ENCODE assay signal across 13 cellular contexts in genomic region chr14:90660865-90661570, GRCh38.
DNase-seq lines count a peak whose midpoint lies in the region; ATAC-seq, FAIRE-seq and TF ChIP-seq lines count a peak whose summit lies in the region.
"Had no signal": no experiment of that assay in that cellular context is flagged by ENCODE, and none has a peak within 500 bp of the region (broad histone marks: within the 10 kb centered on the region; RNA-seq: fewer than 3 reads in every experiment).

No MANE protein-coding gene starts in this region.

- no peaks in the 10 kb centered on the region for H3K9me1 ChIP-seq in K562 (ENCODE audit: control insufficient read depth, insufficient read depth, low read length)

- no peak overlapping the region for H3K9ac ChIP-seq in K562 (ENCODE audit: insufficient read depth in 1 of 2, low read depth in 2 of 2, low read length in 2 of 2)

- FAIRE-seq in K562 (lab: Jason Lieb, UNC) = no peak

- H3K27me3 ChIP-seq in K562 (ENCODE audit: control insufficient read depth in 2 of 2, insufficient read depth in 2 of 2, low read length in 2 of 2) = no peaks in the 10 kb centered on the region
- H3K27me3 ChIP-seq in upper lobe of right lung = no peaks in the 10 kb centered on the region

- TF ChIP-seq CTCF in K562 (IDR thresholded peaks at IDR 0.05 in 2 of 3, conservative IDR thresholded peaks at IDR 0.05 in 1 of 3; ENCODE audit: insufficient read depth in 2 of 3, low read depth in 1 of 3, low read length in 3 of 3) = no peak
- TF ChIP-seq CTCF in upper lobe of right lung (IDR thresholded peaks at IDR 0.05) = no peak

- H3K27ac Mint-ChIP-seq in activated T-cell treated with anti-CD3 and anti-CD28 coated beads, Interleukin-2, amount 50 U/mL, for 24 hours = peak overlapping the region; percentile 52
- no peak overlapping the region for H3K27ac Mint-ChIP-seq in activated CD4-positive, alpha-beta T cell treated with anti-CD3 and anti-CD28 coated beads for 36 hours
- H3K27ac Mint-ChIP-seq: activated T-helper 17 cell treated with anti-CD3 and anti-CD28 coated beads, Interleukin-2, amount 50 U/mL, for 72 hours; nephron progenitor cell had no signal

- H3K4me2 ChIP-seq in K562 (ENCODE audit: insufficient read depth, low read length) = no peak overlapping the region
- H3K4me2 ChIP-seq: smooth muscle cell had no signal

- H3K9me3 ChIP-seq in K562 (replicated peaks; ENCODE audit: control insufficient read depth, insufficient read depth, low read depth, low read length) (no peaks in the 10 kb centered on the region), upper lobe of right lung (no peaks in the 10 kb centered on the region)

- H3K36me3 ChIP-seq in K562 (ENCODE audit: control insufficient read depth, insufficient read depth, low read length) = peaks cover 22% of the 10 kb centered on the region; the same call in 2 of the 3 replicates
- peaks cover 8% of the 10 kb centered on the region for H3K36me3 ChIP-seq in upper lobe of right lung

- H3K9me3 Mint-ChIP-seq in activated T-cell treated with anti-CD3 and anti-CD28 coated beads, Interleukin-2, amount 50 U/mL, for 24 hours = no peaks in the 10 kb centered on the region
- no peaks in the 10 kb centered on the region for H3K9me3 Mint-ChIP-seq in activated CD4-positive, alpha-beta T cell treated with anti-CD3 and anti-CD28 coated beads for 36 hours (ENCODE audit: low read depth)
- H3K9me3 Mint-ChIP-seq: activated T-helper 17 cell treated with anti-CD3 and anti-CD28 coated beads, Interleukin-2, amount 50 U/mL, for 72 hours; nephron progenitor cell had no signal

- H3K4me1 ChIP-seq in K562 (replicated peaks in 1 of 2; ENCODE audit: control insufficient read depth in 2 of 2, insufficient read depth in 2 of 2, low read length in 2 of 2) (peaks cover 9 to 15% of the 10 kb centered on the region in 2 experiments; a peak in 4 of 5 replicates), upper lobe of right lung (peaks cover 8% of the 10 kb centered on the region)

- no peaks in the 10 kb centered on the region for H3K36me3 Mint-ChIP-seq in activated T-cell treated with anti-CD3 and anti-CD28 coated beads, Interleukin-2, amount 50 U/mL, for 24 hours (ENCODE audit: low read depth)
- no peaks in the 10 kb centered on the region for H3K36me3 Mint-ChIP-seq in activated CD4-positive, alpha-beta T cell treated with anti-CD3 and anti-CD28 coated beads for 36 hours (ENCODE audit: low read depth)

- POLR2A ChIA-PET in K562 (lab: Yijun Ruan, JAX) = no interaction called here
- POLR2A ChIA-PET in activated CD4-positive, alpha-beta T cell treated with anti-CD3 and anti-CD28 coated beads for 36 hours (lab: Charles Lee) = no interaction called here

- WGBS in K562 (ENCODE audit: insufficient coverage, low coverage, missing lambda C conversion rate) = 90% methylated on average over 9 of the region's 17 CpGs

- no peak for ATAC-seq in K562
- peak; percentile 47 for ATAC-seq in left lobe of liver
- peak; percentile 91 for ATAC-seq in upper lobe of right lung
- ATAC-seq in activated CD4-positive, alpha-beta T cell treated with anti-CD3 and anti-CD28 coated beads for 36 hours = no peak
- no peak for ATAC-seq in HG03108 (IDR thresholded peaks at IDR 0.05; ENCODE audit: unreplicated experiment)
- ATAC-seq: activated T-helper 17 cell treated with anti-CD3 and anti-CD28 coated beads, Interleukin-2, amount 50 U/mL, for 72 hours had no signal

- BruUV-seq in K562 (replicated peaks; lab: Mats Ljungman, UMichigan) = no TSS peak

- H3K27me3 Mint-ChIP-seq in activated T-cell treated with anti-CD3 and anti-CD28 coated beads, Interleukin-2, amount 50 U/mL, for 24 hours = no peaks in the 10 kb centered on the region
- no peaks in the 10 kb centered on the region for H3K27me3 Mint-ChIP-seq in activated CD4-positive, alpha-beta T cell treated with anti-CD3 and anti-CD28 coated beads for 36 hours
- H3K27me3 Mint-ChIP-seq: activated T-helper 17 cell treated with anti-CD3 and anti-CD28 coated beads, Interleukin-2, amount 50 U/mL, for 72 hours had no signal

- no peaks in the 10 kb centered on the region for H3K79me2 ChIP-seq in K562 (ENCODE audit: control insufficient read depth, insufficient read depth, low read length)

- intact Hi-C loops in K562 (cut with micrococcal nuclease) = no loop called here
- intact Hi-C loops in upper lobe of right lung (cut with DNase I) = no loop called here
- intact Hi-C loops in activated CD4-positive, alpha-beta T cell treated with anti-CD3 and anti-CD28 coated beads for 36 hours (cut with DNase I, micrococcal nuclease) = no loop called here

- H3K4me3 ChIP-seq in K562 (no peak overlapping the region), upper lobe of right lung (no peak overlapping the region)
- H3K4me3 ChIP-seq: smooth muscle cell had no signal

- H3K27ac ChIP-seq in K562 (ENCODE audit: extremely low read depth, low read depth, low read length) (no peak overlapping the region), upper lobe of right lung (peak overlapping the region; percentile 53)

- no peak for TF ChIP-seq POLR2A in K562 (conservative IDR thresholded peaks at IDR 0.05)

- H4K20me1 ChIP-seq in K562 (replicated peaks; ENCODE audit: control insufficient read depth, insufficient read depth, low read length) = no peaks in the 10 kb centered on the region

- CTCF ChIA-PET in K562 (lab: Yijun Ruan, JAX; ENCODE audit: low intra/inter-chr PET ratio) = no interaction called here
- CTCF ChIA-PET in activated CD4-positive, alpha-beta T cell treated with anti-CD3 and anti-CD28 coated beads for 36 hours (lab: Charles Lee) = interaction anchor here (2.8 kb wide), 1 partner anchor 36 kb away, joined by 8 read pairs; no protein-coding TSS in a partner anchor

- DNase-seq in activated T-cell treated with anti-CD3 and anti-CD28 coated beads, Interleukin-2, amount 50 U/mL, for 24 hours = no peak
- DNase-seq in activated T-cell treated with anti-CD3 and anti-CD28 coated beads for 4 hours = no peak
- DNase-seq in K562 (ENCODE audit: extremely low read depth in 1 of 4, low spot score in 3 of 4) = no peak
- DNase-seq in left lobe of liver (ENCODE audit: low spot score) = no peak
- DNase-seq in upper lobe of right lung = peak; percentile 87
- DNase-seq in activated CD4-positive, alpha-beta T cell treated with anti-CD3 and anti-CD28 coated beads for 36 hours = no peak
- no peak for DNase-seq in NCI-H82 (lab: John Stamatoyannopoulos, UW)
- DNase-seq: erythroblast, NCI-H526 treated with DMSO at 0.1 percent for 48 hours, nephron progenitor cell had no signal

- H3K4me1 Mint-ChIP-seq in activated T-cell treated with anti-CD3 and anti-CD28 coated beads, Interleukin-2, amount 50 U/mL, for 24 hours (ENCODE audit: low read depth) = peaks cover 17% of the 10 kb centered on the region
- peaks cover 15% of the 10 kb centered on the region for H3K4me1 Mint-ChIP-seq in activated CD4-positive, alpha-beta T cell treated with anti-CD3 and anti-CD28 coated beads for 36 hours

- H3K4me3 Mint-ChIP-seq in activated T-cell treated with anti-CD3 and anti-CD28 coated beads, Interleukin-2, amount 50 U/mL, for 24 hours = no peak overlapping the region
- H3K4me3 Mint-ChIP-seq in activated CD4-positive, alpha-beta T cell treated with anti-CD3 and anti-CD28 coated beads for 36 hours = no peak overlapping the region
- H3K4me3 Mint-ChIP-seq: activated T-helper 17 cell treated with anti-CD3 and anti-CD28 coated beads, Interleukin-2, amount 50 U/mL, for 72 hours; nephron progenitor cell had no signal

- no peak for TF ChIP-seq RAD21 in K562 (CRISPR knock-in tag; conservative IDR thresholded peaks at IDR 0.05 in 1 of 2, IDR thresholded peaks at IDR 0.05 in 1 of 2)

- in situ Hi-C loops in K562 (cut with MboI) = no loop called here

- no peak for TF ChIP-seq EP300 in K562 (IDR thresholded peaks at IDR 0.05; ENCODE audit: low read length)

- H2AFZ ChIP-seq in K562 (ENCODE audit: low read depth, low read length) = no peak overlapping the region

TF ChIP-seq in K562, 482 proteins besides CTCF, POLR2A, EP300 and RAD21:
- TF ChIP-seq FOXK2 (conservative IDR thresholded peaks at IDR 0.05 in 1 of 2, IDR thresholded peaks at IDR 0.05 in 1 of 2; ENCODE audit: low read depth in 2 of 2) (no peak), PHTF2 (CRISPR knock-in tag; IDR thresholded peaks at IDR 0.05) (no peak), ZNF263 (CRISPR knock-in tag; IDR thresholded peaks at IDR 0.05; ENCODE audit: borderline replicate concordance) (peak; percentile 47; the same call in 1 of the 2 replicates), PHF8 (IDR thresholded peaks at IDR 0.05; ENCODE audit: borderline replicate concordance, low read length) (no peak), ZNF77 (CRISPR knock-in tag; IDR thresholded peaks at IDR 0.05) (no peak), SUPT5H (IDR thresholded peaks at IDR 0.05) (no peak), ZNF79 (CRISPR knock-in tag; IDR thresholded peaks at IDR 0.05; ENCODE audit: low read depth) (no peak)
- TF ChIP-seq, protein P1, sequence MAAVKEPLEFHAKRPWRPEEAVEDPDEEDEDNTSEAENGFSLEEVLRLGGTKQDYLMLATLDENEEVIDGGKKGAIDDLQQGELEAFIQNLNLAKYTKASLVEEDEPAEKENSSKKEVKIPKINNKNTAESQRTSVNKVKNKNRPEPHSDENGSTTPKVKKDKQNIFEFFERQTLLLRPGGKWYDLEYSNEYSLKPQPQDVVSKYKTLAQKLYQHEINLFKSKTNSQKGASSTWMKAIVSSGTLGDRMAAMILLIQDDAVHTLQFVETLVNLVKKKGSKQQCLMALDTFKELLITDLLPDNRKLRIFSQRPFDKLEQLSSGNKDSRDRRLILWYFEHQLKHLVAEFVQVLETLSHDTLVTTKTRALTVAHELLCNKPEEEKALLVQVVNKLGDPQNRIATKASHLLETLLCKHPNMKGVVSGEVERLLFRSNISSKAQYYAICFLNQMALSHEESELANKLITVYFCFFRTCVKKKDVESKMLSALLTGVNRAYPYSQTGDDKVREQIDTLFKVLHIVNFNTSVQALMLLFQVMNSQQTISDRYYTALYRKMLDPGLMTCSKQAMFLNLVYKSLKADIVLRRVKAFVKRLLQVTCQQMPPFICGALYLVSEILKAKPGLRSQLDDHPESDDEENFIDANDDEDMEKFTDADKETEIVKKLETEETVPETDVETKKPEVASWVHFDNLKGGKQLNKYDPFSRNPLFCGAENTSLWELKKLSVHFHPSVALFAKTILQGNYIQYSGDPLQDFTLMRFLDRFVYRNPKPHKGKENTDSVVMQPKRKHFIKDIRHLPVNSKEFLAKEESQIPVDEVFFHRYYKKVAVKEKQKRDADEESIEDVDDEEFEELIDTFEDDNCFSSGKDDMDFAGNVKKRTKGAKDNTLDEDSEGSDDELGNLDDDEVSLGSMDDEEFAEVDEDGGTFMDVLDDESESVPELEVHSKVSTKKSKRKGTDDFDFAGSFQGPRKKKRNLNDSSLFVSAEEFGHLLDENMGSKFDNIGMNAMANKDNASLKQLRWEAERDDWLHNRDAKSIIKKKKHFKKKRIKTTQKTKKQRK (IDR thresholded peaks at IDR 0.05; ENCODE audit: borderline replicate concordance, low read depth, low read length) = no peak

Comparison
In these comparisons a context has a peak if more than half of its experiments do, and no peak if none do; other contexts are left out.
1. ATAC-seq: peak in left lobe of liver (single experiment) and upper lobe of right lung (single experiment); none in K562 (single experiment), activated CD4-positive, alpha-beta T cell treated with anti-CD3 and anti-CD28 coated beads for 36 hours (single experiment) and HG03108 (single experiment).